ENCODE assay signal across 8 cellular contexts in genomic region chr2:190947711-190948251, GRCh38.
A peak's percentile ranks its signal among the peaks of the same experiment; 100 is the strongest.
DNase-seq lines count a peak whose midpoint lies in the region; ATAC-seq and TF ChIP-seq lines count a peak whose summit lies in the region.

No MANE protein-coding gene starts in this region.

- no peak overlapping the region for H2BK12ac ChIP-seq in H9 (ENCODE audit: insufficient read length, low read depth, low read length)

- DNase-seq in CD1c-positive myeloid dendritic cell (ENCODE audit: extremely low spot score) = peak; percentile 8
- DNase-seq in SIG-M5 treated with dmso at 0.1 percent for 504 hours (lab: John Stamatoyannopoulos, UW; ENCODE audit: unreplicated experiment) = peak; percentile 90
- DNase-seq in fibroblast of peridontal ligament (ENCODE audit: extremely low read depth) = peak; percentile 77
- DNase-seq in skeletal muscle cell (ENCODE audit: low read depth) = peak; percentile 41
- DNase-seq in H9 = no peak
- no peak for DNase-seq in psoas muscle

- WGBS in H9 (ENCODE audit: extremely low coverage, insufficient read length, low lambda C conversion rate) = no CpG with 5 or more reads among the region's 2 CpGs
- 29 to 37% (median 29%) methylated on average over 2 of the region's 2 CpGs for WGBS in psoas muscle, 3 donors

- no peak overlapping the region for H4K5ac ChIP-seq in H9 (ENCODE audit: insufficient read length, low read depth, low read length)

- no peak overlapping the region for H3K56ac ChIP-seq in H9 (ENCODE audit: insufficient read length, low read depth, low read length)

- H2AK5ac ChIP-seq in H9 (ENCODE audit: insufficient read length, low read length) = no peak overlapping the region

- no peak overlapping the region; a peak in 1 of 7 replicates for H3K27ac Mint-ChIP-seq in H9

- H3K9ac ChIP-seq in H9 (ENCODE audit: extremely low read depth, insufficient read length, low read length) = no peak overlapping the region

- no peaks in the 10 kb centered on the region for H3K9me3 ChIP-seq in H9 (ENCODE audit: control insufficient read depth, low read depth, low read length)
- H3K9me3 ChIP-seq in psoas muscle = no peaks in the 10 kb centered on the region

- H3K14ac ChIP-seq in H9 (ENCODE audit: insufficient read depth, low read length) = no peak overlapping the region

- H3K27me3 Mint-ChIP-seq in H9 (ENCODE audit: low read depth) = no peaks in the 10 kb centered on the region

- no peak overlapping the region for H3K4me3 ChIP-seq in skeletal muscle cell (ENCODE audit: low read depth, low read length)
- no peak overlapping the region for H3K4me3 ChIP-seq in psoas muscle

- H4K91ac ChIP-seq in H9 (ENCODE audit: insufficient read length, low read depth, low read length) = no peak overlapping the region

- no peak overlapping the region for H2BK15ac ChIP-seq in H9 (ENCODE audit: low read depth, low read length)

- no peaks in the 10 kb centered on the region for H3K9me3 Mint-ChIP-seq in H9

- H2BK5ac ChIP-seq in H9 (ENCODE audit: insufficient read length, low read length) = no peak overlapping the region

- H2BK20ac ChIP-seq in H9 (ENCODE audit: low read depth, low read length, poor library complexity, severe bottlenecking) = no peak overlapping the region

- no peak overlapping the region for H3T11ph ChIP-seq in H9 (ENCODE audit: low read length)

- intact Hi-C loops in psoas muscle (cut with DNase I) = no loop called here

- H4K8ac ChIP-seq in H9 (replicated peaks; ENCODE audit: insufficient read length, low read depth, low read length) = no peak overlapping the region

- H3K4me3 Mint-ChIP-seq in H9 = no peak overlapping the region

- ATAC-seq in GM18909 (IDR thresholded peaks at IDR 0.05; ENCODE audit: poor library complexity, unreplicated experiment) (peak; percentile 73), HG03159 (IDR thresholded peaks at IDR 0.05; ENCODE audit: unreplicated experiment) (peak; percentile 61), psoas muscle (no peak)

- H3K36me3 Mint-ChIP-seq in H9 (ENCODE audit: insufficient read depth in 1 of 3, low read depth in 3 of 3) = no peaks in the 10 kb centered on the region; a peak in 1 of 7 replicates

- no peaks in the 10 kb centered on the region for H3K27me3 ChIP-seq in H9 (ENCODE audit: insufficient read depth, low read length)
- no peaks in the 10 kb centered on the region for H3K27me3 ChIP-seq in psoas muscle (ENCODE audit: insufficient read depth in 3 of 3, low read length in 2 of 3)

- no peaks in the 10 kb centered on the region for H3K79me2 ChIP-seq in H9 (ENCODE audit: insufficient read depth, low read length)

- no peak overlapping the region for H2BK120ac ChIP-seq in H9 (ENCODE audit: low read depth, low read length, poor library complexity, severe bottlenecking)

- H3K4ac ChIP-seq in H9 (ENCODE audit: low read depth, low read length) = no peak overlapping the region

- H3K18ac ChIP-seq in H9 (ENCODE audit: insufficient read length, low read depth, low read length) = no peak overlapping the region

- no peak overlapping the region for H3K23ac ChIP-seq in H9 (ENCODE audit: insufficient read length, low read depth, low read length)

- no peaks in the 10 kb centered on the region for H3K36me3 ChIP-seq in psoas muscle (ENCODE audit: insufficient read depth in 1 of 2, low read depth in 1 of 2)

- no peak overlapping the region for H3K4me2 ChIP-seq in H9 (ENCODE audit: insufficient read depth, insufficient read length, low read length)

- no peaks in the 10 kb centered on the region for H4K20me1 ChIP-seq in H9 (ENCODE audit: control insufficient read depth, insufficient read depth, insufficient read length)

- H2AFZ ChIP-seq in H9 (ENCODE audit: low read length) = no peak overlapping the region

- H3K27ac ChIP-seq in H9 (ENCODE audit: insufficient read length, low read depth, low read length) (no peak overlapping the region), psoas muscle (no peak overlapping the region)

- no peaks in the 10 kb centered on the region for H3K23me2 ChIP-seq in H9 (ENCODE audit: insufficient read length, low read depth, low read length, poor library complexity, severe bottlenecking)

- peaks cover 8 to 9% of the 10 kb centered on the region in 2 experiments for H3K4me1 Mint-ChIP-seq in H9

- TF ChIP-seq CTCF in H9 (conservative IDR thresholded peaks at IDR 0.05) (no peak), psoas muscle (IDR thresholded peaks at IDR 0.05) (no peak)

- no peaks in the 10 kb centered on the region for H3K79me1 ChIP-seq in H9 (ENCODE audit: insufficient read depth, low read depth, low read length, poor library complexity, severe bottlenecking)

- no peaks in the 10 kb centered on the region; the same call in 1 of the 2 replicates for H3K4me1 ChIP-seq in H9 (ENCODE audit: insufficient read depth, low read length)
- peaks cover 6% of the 10 kb centered on the region for H3K4me1 ChIP-seq in psoas muscle

Comparison
In these comparisons a context has a peak if more than half of its experiments do, and no peak if none do; other contexts are left out.
1. DNase-seq: peak in CD1c-positive myeloid dendritic cell (single experiment), SIG-M5 treated with dmso at 0.1 percent for 504 hours (single experiment), fibroblast of peridontal ligament (single experiment) and skeletal muscle cell (single experiment); none in H9 (single experiment) and psoas muscle (0 of 2).
2. ATAC-seq: peak in GM18909 (single experiment) and HG03159 (single experiment); none in psoas muscle (0 of 4).